Comparison of ENCODE assay signal across 9 cellular contexts in genomic region chr3:128969993-128970740, GRCh38. TPM values are rescaled to one million over a fixed set of nuclear protein-coding genes. Genes with fewer than 3 reads are reported as not detected.
A peak's percentile ranks its signal among the peaks of the same experiment; 100 is the strongest.
DNase-seq lines count a peak whose midpoint lies in the region; ATAC-seq, FAIRE-seq and TF ChIP-seq lines count a peak whose summit lies in the region.
"Had no signal": no experiment of that assay in that cellular context is flagged by ENCODE, and none has a peak within 500 bp of the region (broad histone marks: within the 10 kb centered on the region; RNA-seq: fewer than 3 reads in every experiment).

No MANE protein-coding gene starts in this region.

- H3K9me3 ChIP-seq in SJSA1 (replicated peaks) = no peaks in the 10 kb centered on the region
- H3K9me3 ChIP-seq in sigmoid colon = no peaks in the 10 kb centered on the region

- FAIRE-seq in D721Med (lab: Jason Lieb, UNC) = no peak

- 8 to 17% methylated on average over 12 of the region's 12 CpGs for WGBS in sigmoid colon, 2 donors

- ATAC-seq in HG03025 (IDR thresholded peaks at IDR 0.05; ENCODE audit: low FRiP score, unreplicated experiment) (no peak), HG02970 (IDR thresholded peaks at IDR 0.05; ENCODE audit: low FRiP score, unreplicated experiment) (no peak)

- no peak for TF ChIP-seq EP300 in sigmoid colon (IDR thresholded peaks at IDR 0.05)

- peak; percentile 88 for TF ChIP-seq CTCF in D721Med (IDR thresholded peaks at IDR 0.05; ENCODE audit: insufficient read depth, missing control alignments)
- peak; percentile 68 to 90 (median 78) for TF ChIP-seq CTCF in sigmoid colon (IDR thresholded peaks at IDR 0.05)

- peaks cover 6% of the 10 kb centered on the region; the same call in 1 of the 2 replicates for H3K4me1 ChIP-seq in SJSA1 (replicated peaks)
- H3K4me1 ChIP-seq in sigmoid colon = peaks cover 0 to 25% (median 9%) of the 10 kb centered on the region in 4 donors

- H3K4me3 ChIP-seq in SJSA1 (no peak overlapping the region), sigmoid colon (no peak overlapping the region)

- H3K27ac ChIP-seq in SJSA1 = no peak overlapping the region
- H3K27ac ChIP-seq in sigmoid colon = no peak overlapping the region

- H3K36me3 ChIP-seq in SJSA1 = no peaks in the 10 kb centered on the region
- no peaks in the 10 kb centered on the region for H3K36me3 ChIP-seq in sigmoid colon

- TF ChIP-seq POLR2A in sigmoid colon (IDR thresholded peaks at IDR 0.05) = no peak

- DNase-seq in D721Med (ENCODE audit: insufficient read length, low spot score) = no peak
- peak; percentile 40 for DNase-seq in LHCN-M2 (ENCODE audit: low read depth)
- peak; percentile 53 to 60 for DNase-seq in SJSA1 (ENCODE audit: low read depth in 1 of 2, low spot score in 2 of 2)
- DNase-seq in activated naive CD4-positive, alpha-beta T cell (lab: John Stamatoyannopoulos, UW) = peak in 3 of 4 experiments; percentile 12 to 55 (median 46)
- DNase-seq in head of caudate nucleus = peak in 37 of 42 donors; percentile 8 to 80 (median 48)
- DNase-seq in sigmoid colon = no peak

- H3K27me3 ChIP-seq in SJSA1 (replicated peaks) (no peaks in the 10 kb centered on the region), sigmoid colon (no peaks in the 10 kb centered on the region)

- intact Hi-C loops in head of caudate nucleus (cut with DNase I) (loop anchor here (10.0 kb wide), 1 partner anchor 275 kb away; the partner anchor contains the start of gene COPG1), sigmoid colon (cut with DNase I) (loop anchor here (2.0 to 5.0 kb wide), 2 partner anchors 117 to 277 kb away; partner anchors contain the start of gene COPG1)

RNA-seq across cellular contexts. Expression of gene CFAP92, which starts 23.7 kb away (rescaled TPM):
- not detected in 2 replicates for total RNA-seq in LHCN-M2 (2014; rRNA removed)
- polyA plus RNA-seq in LHCN-M2 (2012) = 0.02 TPM
- total RNA-seq in SJSA1 (2014; rRNA removed; shearing (Covaris generic)) = 0.71 TPM in 1 of 2 replicates, not detected in the other
- under 1 TPM in 3 of 4 donors, not detected in 1; under 0.01 to 0.83 (median 0.33) TPM for total RNA-seq in sigmoid colon
- 1 to 10 TPM in 1 of 3 donors, under 1 TPM in 1, not detected in 1; 0.61 to 1.2 TPM for polyA plus RNA-seq in sigmoid colon
- total RNA-seq: T-helper 2 cell treated with Interferon-gamma antibody and Interleukin-4, amounts not matched to agents 100 ng/mL and 5 ng/mL, for 36 hours had no signal

RNA-seq across cellular contexts. Expression of gene EFCC1, which starts 30.9 kb away (rescaled TPM):
- total RNA-seq in LHCN-M2 (2014; rRNA removed) (not detected in 2 replicates), sigmoid colon (10 to 100 TPM in 1 of 4 donors, 1 to 10 TPM in 3; 4.6 to 15.0 (median 5.3) TPM)
- not detected for polyA plus RNA-seq in LHCN-M2 (2012)
- total RNA-seq in SJSA1 (2014; rRNA removed; shearing (Covaris generic)) = 1.5 and 2.8 TPM in 2 replicates
- polyA plus RNA-seq in sigmoid colon = 1 to 10 TPM in 2 of 3 donors, under 1 TPM in 1; 0.46 to 2.4 (median 1.9) TPM

Comparison
In these comparisons a context has a peak if more than half of its experiments do, and no peak if none do; other contexts are left out.
1. DNase-seq: peak in LHCN-M2 (single experiment), SJSA1 (2 of 2), activated naive CD4-positive, alpha-beta T cell (3 of 4) and head of caudate nucleus (37 of 42); none in D721Med (single experiment) and sigmoid colon (single experiment).